ENCODE assay signal across 1 cellular context in the genomic region with DNA sequence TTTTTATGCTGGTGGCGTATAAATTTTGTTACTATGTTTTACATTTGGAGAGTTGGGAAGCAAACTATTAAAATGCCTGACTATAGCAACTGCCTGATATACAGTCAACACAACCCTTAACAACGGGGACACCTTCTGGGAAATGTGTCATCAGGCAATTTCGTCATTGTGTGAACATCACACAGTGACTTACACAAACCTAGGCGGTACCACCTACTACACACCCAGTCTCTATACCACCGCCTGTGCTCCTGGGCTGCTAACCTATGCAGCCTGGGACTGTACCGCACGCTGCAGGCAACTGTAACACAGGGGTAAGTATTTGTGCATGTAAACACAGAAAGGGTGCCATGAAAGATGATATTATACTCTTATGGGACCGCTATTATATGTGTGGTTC.
A peak's percentile ranks its signal among the peaks of the same experiment; 100 is the strongest.
TF ChIP-seq lines count a peak whose summit lies in the region.

No MANE protein-coding gene starts in this region.

TF ChIP-seq in HepG2, 621 proteins besides CTCF, POLR2A, EP300 and RAD21 (continues in another document):
- TF ChIP-seq, protein P1, sequence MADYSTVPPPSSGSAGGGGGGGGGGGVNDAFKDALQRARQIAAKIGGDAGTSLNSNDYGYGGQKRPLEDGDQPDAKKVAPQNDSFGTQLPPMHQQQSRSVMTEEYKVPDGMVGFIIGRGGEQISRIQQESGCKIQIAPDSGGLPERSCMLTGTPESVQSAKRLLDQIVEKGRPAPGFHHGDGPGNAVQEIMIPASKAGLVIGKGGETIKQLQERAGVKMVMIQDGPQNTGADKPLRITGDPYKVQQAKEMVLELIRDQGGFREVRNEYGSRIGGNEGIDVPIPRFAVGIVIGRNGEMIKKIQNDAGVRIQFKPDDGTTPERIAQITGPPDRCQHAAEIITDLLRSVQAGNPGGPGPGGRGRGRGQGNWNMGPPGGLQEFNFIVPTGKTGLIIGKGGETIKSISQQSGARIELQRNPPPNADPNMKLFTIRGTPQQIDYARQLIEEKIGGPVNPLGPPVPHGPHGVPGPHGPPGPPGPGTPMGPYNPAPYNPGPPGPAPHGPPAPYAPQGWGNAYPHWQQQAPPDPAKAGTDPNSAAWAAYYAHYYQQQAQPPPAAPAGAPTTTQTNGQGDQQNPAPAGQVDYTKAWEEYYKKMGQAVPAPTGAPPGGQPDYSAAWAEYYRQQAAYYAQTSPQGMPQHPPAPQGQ (CRISPR knock-in tag; IDR thresholded peaks at IDR 0.05; ENCODE audit: borderline replicate concordance), result no peak
- TF ChIP-seq SMARCE1 (IDR thresholded peaks at IDR 0.05; ENCODE audit: borderline replicate concordance) (no peak), SSRP1 (CRISPR knock-in tag; IDR thresholded peaks at IDR 0.05) (no peak), HMG20A (CRISPR knock-in tag; IDR thresholded peaks at IDR 0.05; ENCODE audit: borderline replicate concordance) (no peak), SMYD3 (CRISPR knock-in tag; IDR thresholded peaks at IDR 0.05) (no peak), PHF8 (CRISPR knock-in tag; IDR thresholded peaks at IDR 0.05) (no peak), ASH2L (IDR thresholded peaks at IDR 0.05; ENCODE audit: insufficient read length, low read depth, low read length) (no peak), ZBTB8A (CRISPR knock-in tag; IDR thresholded peaks at IDR 0.05; ENCODE audit: borderline replicate concordance, low read depth) (no peak), ZNF589 (CRISPR knock-in tag; conservative IDR thresholded peaks at IDR 0.05) (no peak), DMAP1 (CRISPR knock-in tag; IDR thresholded peaks at IDR 0.05) (no peak), ZMAT3 (CRISPR knock-in tag; conservative IDR thresholded peaks at IDR 0.05) (no peak), GATAD2A (CRISPR knock-in tag; IDR thresholded peaks at IDR 0.05) (peak; percentile 67), ATF7 (IDR thresholded peaks at IDR 0.05) (no peak), ATF7 (CRISPR knock-in tag; IDR thresholded peaks at IDR 0.05) (no peak), ZNF354B (CRISPR knock-in tag; IDR thresholded peaks at IDR 0.05) (no peak), RFX1 (IDR thresholded peaks at IDR 0.05) (peak; percentile 73), CCDC6 (CRISPR knock-in tag; IDR thresholded peaks at IDR 0.05) (no peak), BCL6 (CRISPR knock-in tag; IDR thresholded peaks at IDR 0.05) (peak; percentile 31; the same call in 1 of the 2 replicates), MEF2D (CRISPR knock-in tag; IDR thresholded peaks at IDR 0.05) (no peak), RFX3 (CRISPR knock-in tag; IDR thresholded peaks at IDR 0.05) (peak; percentile 62), YEATS4 (CRISPR knock-in tag; IDR thresholded peaks at IDR 0.05; ENCODE audit: borderline replicate concordance) (no peak), PHF21A (CRISPR knock-in tag; IDR thresholded peaks at IDR 0.05) (no peak), MXD4 (CRISPR knock-in tag; IDR thresholded peaks at IDR 0.05) (no peak), ZNF446 (CRISPR knock-in tag; IDR thresholded peaks at IDR 0.05) (no peak), ZNF644 (CRISPR knock-in tag; IDR thresholded peaks at IDR 0.05; ENCODE audit: low read depth) (peak; percentile 30; the same call in 1 of the 2 replicates), LCORL (IDR thresholded peaks at IDR 0.05) (no peak), LCORL (CRISPR knock-in tag; IDR thresholded peaks at IDR 0.05) (no peak), ISX (CRISPR knock-in tag; conservative IDR thresholded peaks at IDR 0.05) (no peak), ZNF205 (CRISPR knock-in tag; IDR thresholded peaks at IDR 0.05) (no peak), ZMYM4 (CRISPR knock-in tag; IDR thresholded peaks at IDR 0.05) (no peak), RFXAP (CRISPR knock-in tag; IDR thresholded peaks at IDR 0.05; ENCODE audit: borderline replicate concordance) (no peak), ZNF441 (CRISPR knock-in tag; IDR thresholded peaks at IDR 0.05; ENCODE audit: borderline replicate concordance) (no peak), ZFX (CRISPR knock-in tag; IDR thresholded peaks at IDR 0.05; ENCODE audit: low read depth) (no peak), ZSCAN30 (CRISPR knock-in tag; IDR thresholded peaks at IDR 0.05) (no peak), RFX5 (IDR thresholded peaks at IDR 0.05; ENCODE audit: low read depth, low read length) (no peak), RCOR2 (CRISPR knock-in tag; IDR thresholded peaks at IDR 0.05) (no peak), CEBPG (CRISPR knock-in tag; IDR thresholded peaks at IDR 0.05) (peak; percentile 74), ZEB1 (IDR thresholded peaks at IDR 0.05; ENCODE audit: insufficient replicate concordance, low read depth) (no peak)
- TF ChIP-seq, protein P2, sequence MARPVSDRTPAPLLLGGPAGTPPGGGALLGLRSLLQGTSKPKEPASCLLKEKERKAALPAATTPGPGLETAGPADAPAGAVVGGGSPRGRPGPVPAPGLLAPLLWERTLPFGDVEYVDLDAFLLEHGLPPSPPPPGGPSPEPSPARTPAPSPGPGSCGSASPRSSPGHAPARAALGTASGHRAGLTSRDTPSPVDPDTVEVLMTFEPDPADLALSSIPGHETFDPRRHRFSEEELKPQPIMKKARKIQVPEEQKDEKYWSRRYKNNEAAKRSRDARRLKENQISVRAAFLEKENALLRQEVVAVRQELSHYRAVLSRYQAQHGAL (CRISPR knock-in tag; IDR thresholded peaks at IDR 0.05; ENCODE audit: not compliant biosample characterization), result no peak
- TF ChIP-seq, protein P3, sequence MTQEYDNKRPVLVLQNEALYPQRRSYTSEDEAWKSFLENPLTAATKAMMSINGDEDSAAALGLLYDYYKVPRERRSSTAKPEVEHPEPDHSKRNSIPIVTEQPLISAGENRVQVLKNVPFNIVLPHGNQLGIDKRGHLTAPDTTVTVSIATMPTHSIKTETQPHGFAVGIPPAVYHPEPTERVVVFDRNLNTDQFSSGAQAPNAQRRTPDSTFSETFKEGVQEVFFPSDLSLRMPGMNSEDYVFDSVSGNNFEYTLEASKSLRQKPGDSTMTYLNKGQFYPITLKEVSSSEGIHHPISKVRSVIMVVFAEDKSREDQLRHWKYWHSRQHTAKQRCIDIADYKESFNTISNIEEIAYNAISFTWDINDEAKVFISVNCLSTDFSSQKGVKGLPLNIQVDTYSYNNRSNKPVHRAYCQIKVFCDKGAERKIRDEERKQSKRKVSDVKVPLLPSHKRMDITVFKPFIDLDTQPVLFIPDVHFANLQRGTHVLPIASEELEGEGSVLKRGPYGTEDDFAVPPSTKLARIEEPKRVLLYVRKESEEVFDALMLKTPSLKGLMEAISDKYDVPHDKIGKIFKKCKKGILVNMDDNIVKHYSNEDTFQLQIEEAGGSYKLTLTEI (CRISPR knock-in tag; conservative IDR thresholded peaks at IDR 0.05), result no peak
- TF ChIP-seq, protein P4, sequence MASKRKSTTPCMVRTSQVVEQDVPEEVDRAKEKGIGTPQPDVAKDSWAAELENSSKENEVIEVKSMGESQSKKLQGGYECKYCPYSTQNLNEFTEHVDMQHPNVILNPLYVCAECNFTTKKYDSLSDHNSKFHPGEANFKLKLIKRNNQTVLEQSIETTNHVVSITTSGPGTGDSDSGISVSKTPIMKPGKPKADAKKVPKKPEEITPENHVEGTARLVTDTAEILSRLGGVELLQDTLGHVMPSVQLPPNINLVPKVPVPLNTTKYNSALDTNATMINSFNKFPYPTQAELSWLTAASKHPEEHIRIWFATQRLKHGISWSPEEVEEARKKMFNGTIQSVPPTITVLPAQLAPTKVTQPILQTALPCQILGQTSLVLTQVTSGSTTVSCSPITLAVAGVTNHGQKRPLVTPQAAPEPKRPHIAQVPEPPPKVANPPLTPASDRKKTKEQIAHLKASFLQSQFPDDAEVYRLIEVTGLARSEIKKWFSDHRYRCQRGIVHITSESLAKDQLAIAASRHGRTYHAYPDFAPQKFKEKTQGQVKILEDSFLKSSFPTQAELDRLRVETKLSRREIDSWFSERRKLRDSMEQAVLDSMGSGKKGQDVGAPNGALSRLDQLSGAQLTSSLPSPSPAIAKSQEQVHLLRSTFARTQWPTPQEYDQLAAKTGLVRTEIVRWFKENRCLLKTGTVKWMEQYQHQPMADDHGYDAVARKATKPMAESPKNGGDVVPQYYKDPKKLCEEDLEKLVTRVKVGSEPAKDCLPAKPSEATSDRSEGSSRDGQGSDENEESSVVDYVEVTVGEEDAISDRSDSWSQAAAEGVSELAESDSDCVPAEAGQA (IDR thresholded peaks at IDR 0.05; ENCODE audit: low read depth), result no peak
- TF ChIP-seq, protein P4 (CRISPR knock-in tag; IDR thresholded peaks at IDR 0.05; ENCODE audit: borderline replicate concordance), result no peak
- TF ChIP-seq, protein P5, sequence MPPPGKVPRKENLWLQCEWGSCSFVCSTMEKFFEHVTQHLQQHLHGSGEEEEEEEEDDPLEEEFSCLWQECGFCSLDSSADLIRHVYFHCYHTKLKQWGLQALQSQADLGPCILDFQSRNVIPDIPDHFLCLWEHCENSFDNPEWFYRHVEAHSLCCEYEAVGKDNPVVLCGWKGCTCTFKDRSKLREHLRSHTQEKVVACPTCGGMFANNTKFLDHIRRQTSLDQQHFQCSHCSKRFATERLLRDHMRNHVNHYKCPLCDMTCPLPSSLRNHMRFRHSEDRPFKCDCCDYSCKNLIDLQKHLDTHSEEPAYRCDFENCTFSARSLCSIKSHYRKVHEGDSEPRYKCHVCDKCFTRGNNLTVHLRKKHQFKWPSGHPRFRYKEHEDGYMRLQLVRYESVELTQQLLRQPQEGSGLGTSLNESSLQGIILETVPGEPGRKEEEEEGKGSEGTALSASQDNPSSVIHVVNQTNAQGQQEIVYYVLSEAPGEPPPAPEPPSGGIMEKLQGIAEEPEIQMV (CRISPR knock-in tag; IDR thresholded peaks at IDR 0.05; ENCODE audit: low read depth), result no peak
- TF ChIP-seq, protein P6, sequence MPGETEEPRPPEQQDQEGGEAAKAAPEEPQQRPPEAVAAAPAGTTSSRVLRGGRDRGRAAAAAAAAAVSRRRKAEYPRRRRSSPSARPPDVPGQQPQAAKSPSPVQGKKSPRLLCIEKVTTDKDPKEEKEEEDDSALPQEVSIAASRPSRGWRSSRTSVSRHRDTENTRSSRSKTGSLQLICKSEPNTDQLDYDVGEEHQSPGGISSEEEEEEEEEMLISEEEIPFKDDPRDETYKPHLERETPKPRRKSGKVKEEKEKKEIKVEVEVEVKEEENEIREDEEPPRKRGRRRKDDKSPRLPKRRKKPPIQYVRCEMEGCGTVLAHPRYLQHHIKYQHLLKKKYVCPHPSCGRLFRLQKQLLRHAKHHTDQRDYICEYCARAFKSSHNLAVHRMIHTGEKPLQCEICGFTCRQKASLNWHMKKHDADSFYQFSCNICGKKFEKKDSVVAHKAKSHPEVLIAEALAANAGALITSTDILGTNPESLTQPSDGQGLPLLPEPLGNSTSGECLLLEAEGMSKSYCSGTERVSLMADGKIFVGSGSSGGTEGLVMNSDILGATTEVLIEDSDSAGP (CRISPR knock-in tag; IDR thresholded peaks at IDR 0.05; ENCODE audit: borderline replicate concordance), result no peak
- TF ChIP-seq, protein P7, sequence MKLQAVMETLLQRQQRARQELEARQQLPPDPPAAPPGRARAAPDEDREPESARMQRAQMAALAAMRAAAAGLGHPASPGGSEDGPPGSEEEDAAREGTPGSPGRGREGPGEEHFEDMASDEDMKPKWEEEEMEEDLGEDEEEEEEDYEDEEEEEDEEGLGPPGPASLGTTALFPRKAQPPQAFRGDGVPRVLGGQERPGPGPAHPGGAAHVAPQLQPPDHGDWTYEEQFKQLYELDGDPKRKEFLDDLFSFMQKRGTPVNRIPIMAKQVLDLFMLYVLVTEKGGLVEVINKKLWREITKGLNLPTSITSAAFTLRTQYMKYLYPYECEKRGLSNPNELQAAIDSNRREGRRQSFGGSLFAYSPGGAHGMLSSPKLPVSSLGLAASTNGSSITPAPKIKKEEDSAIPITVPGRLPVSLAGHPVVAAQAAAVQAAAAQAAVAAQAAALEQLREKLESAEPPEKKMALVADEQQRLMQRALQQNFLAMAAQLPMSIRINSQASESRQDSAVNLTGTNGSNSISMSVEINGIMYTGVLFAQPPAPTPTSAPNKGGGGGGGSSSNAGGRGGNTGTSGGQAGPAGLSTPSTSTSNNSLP (IDR thresholded peaks at IDR 0.05; ENCODE audit: low read depth, low read length), result no peak
- TF ChIP-seq, protein P8, sequence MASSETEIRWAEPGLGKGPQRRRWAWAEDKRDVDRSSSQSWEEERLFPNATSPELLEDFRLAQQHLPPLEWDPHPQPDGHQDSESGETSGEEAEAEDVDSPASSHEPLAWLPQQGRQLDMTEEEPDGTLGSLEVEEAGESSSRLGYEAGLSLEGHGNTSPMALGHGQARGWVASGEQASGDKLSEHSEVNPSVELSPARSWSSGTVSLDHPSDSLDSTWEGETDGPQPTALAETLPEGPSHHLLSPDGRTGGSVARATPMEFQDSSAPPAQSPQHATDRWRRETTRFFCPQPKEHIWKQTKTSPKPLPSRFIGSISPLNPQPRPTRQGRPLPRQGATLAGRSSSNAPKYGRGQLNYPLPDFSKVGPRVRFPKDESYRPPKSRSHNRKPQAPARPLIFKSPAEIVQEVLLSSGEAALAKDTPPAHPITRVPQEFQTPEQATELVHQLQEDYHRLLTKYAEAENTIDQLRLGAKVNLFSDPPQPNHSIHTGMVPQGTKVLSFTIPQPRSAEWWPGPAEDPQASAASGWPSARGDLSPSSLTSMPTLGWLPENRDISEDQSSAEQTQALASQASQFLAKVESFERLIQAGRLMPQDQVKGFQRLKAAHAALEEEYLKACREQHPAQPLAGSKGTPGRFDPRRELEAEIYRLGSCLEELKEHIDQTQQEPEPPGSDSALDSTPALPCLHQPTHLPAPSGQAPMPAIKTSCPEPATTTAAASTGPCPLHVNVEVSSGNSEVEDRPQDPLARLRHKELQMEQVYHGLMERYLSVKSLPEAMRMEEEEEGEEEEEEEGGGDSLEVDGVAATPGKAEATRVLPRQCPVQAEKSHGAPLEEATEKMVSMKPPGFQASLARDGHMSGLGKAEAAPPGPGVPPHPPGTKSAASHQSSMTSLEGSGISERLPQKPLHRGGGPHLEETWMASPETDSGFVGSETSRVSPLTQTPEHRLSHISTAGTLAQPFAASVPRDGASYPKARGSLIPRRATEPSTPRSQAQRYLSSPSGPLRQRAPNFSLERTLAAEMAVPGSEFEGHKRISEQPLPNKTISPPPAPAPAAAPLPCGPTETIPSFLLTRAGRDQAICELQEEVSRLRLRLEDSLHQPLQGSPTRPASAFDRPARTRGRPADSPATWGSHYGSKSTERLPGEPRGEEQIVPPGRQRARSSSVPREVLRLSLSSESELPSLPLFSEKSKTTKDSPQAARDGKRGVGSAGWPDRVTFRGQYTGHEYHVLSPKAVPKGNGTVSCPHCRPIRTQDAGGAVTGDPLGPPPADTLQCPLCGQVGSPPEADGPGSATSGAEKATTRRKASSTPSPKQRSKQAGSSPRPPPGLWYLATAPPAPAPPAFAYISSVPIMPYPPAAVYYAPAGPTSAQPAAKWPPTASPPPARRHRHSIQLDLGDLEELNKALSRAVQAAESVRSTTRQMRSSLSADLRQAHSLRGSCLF (CRISPR knock-in tag; IDR thresholded peaks at IDR 0.05; ENCODE audit: borderline replicate concordance), result no peak
